15 cellular contexts compared by ENCODE assay signal in the genomic region with DNA sequence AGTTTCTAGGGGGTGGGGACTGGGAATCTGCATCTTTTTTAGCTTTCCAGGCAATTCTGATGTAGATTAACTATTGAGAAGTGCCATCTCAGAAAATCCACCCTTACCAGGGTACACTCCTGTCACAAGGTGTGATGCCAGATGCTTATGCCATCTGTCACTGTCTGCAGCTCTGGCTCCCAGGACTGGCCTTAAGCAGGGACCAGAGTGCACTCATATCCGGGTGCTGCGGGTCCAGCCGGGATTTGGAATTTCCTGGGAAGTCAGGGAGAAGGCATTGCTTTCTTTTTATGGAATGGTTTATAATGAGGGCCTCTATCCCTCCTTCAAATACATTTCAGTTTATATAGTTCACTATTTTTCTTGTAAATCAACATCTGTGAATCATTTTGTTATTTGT.
A peak's percentile ranks its signal among the peaks of the same experiment; 100 is the strongest.
DNase-seq lines count a peak whose midpoint lies in the region; ATAC-seq and TF ChIP-seq lines count a peak whose summit lies in the region.
"Had no signal": no experiment of that assay in that cellular context is flagged by ENCODE, and none has a peak within 500 bp of the region (broad histone marks: within the 10 kb centered on the region; RNA-seq: fewer than 3 reads in every experiment).

No MANE protein-coding gene starts in this region.

- no peaks in the 10 kb centered on the region for H3K79me2 ChIP-seq in GM23248 (ENCODE audit: insufficient read depth)
- no peaks in the 10 kb centered on the region for H3K79me2 ChIP-seq in osteoblast (ENCODE audit: insufficient read depth, low read length)

- H4K20me1 ChIP-seq in GM23248 (ENCODE audit: insufficient read depth) (no peaks in the 10 kb centered on the region), osteoblast (ENCODE audit: insufficient read depth, low read length) (no peaks in the 10 kb centered on the region)
- H4K20me1 ChIP-seq: BLaER1 treated with 17β-estradiol and CSF1 and Interleukin-3, amounts not matched to agents 10 nM and 100 nM had no signal

- ATAC-seq in GM19328 (IDR thresholded peaks at IDR 0.05; ENCODE audit: unreplicated experiment), result no peak
- ATAC-seq: A549, PC-3 had no signal

- H3K36me3 ChIP-seq in GM23248 (ENCODE audit: low read depth) (no peaks in the 10 kb centered on the region), WERI-Rb-1 (no peaks in the 10 kb centered on the region), osteoblast (ENCODE audit: insufficient read depth, low read length) (no peaks in the 10 kb centered on the region), spleen (no peaks in the 10 kb centered on the region)
- H3K36me3 ChIP-seq: BLaER1 treated with 17β-estradiol and CSF1 and Interleukin-3, amounts not matched to agents 10 nM and 100 nM; SJCRH30 had no signal

- peak; percentile 86 for DNase-seq in DMS 273 (lab: John Stamatoyannopoulos, UW; ENCODE audit: unreplicated experiment)
- peak; percentile 39 for DNase-seq in GM23248
- DNase-seq in WERI-Rb-1, result peak; percentile 74
- no peak for DNase-seq in osteoblast (ENCODE audit: insufficient read length, low spot score, missing footprints)
- DNase-seq in HEK293T (ENCODE audit: extremely low spot score), result no peak
- no peak for DNase-seq in NCI-H187 treated with DMSO at 0.1 percent for 48 hours (lab: John Stamatoyannopoulos, UW)
- DNase-seq in spleen, result no peak
- DNase-seq: HCEC 1CT, NCI-H1436, NCI-H226, PC-3, SJCRH30 had no signal

- H3K4me2 ChIP-seq in GM23248 (ENCODE audit: unreplicated experiment) (peak overlapping the region; percentile 81), osteoblast (ENCODE audit: insufficient read depth, low read length) (no peak overlapping the region)
- H3K4me2 ChIP-seq: A549; BLaER1 treated with 17β-estradiol and CSF1 and Interleukin-3, amounts not matched to agents 10 nM and 100 nM had no signal

- in situ Hi-C loops in GM23248 (cut with MboI), result no loop called here

- H3K9me2 ChIP-seq in GM23248 (ENCODE audit: insufficient read depth), result no peaks in the 10 kb centered on the region; the same call in 1 of the 2 replicates

- H2AFZ ChIP-seq in GM23248 (peak overlapping the region; percentile 93), osteoblast (ENCODE audit: low read length) (peak overlapping the region; percentile 28)

- peak overlapping the region; percentile 77 for H3K27ac ChIP-seq in GM23248
- H3K27ac ChIP-seq in WERI-Rb-1, result peak overlapping the region; percentile 26; the same call in 1 of the 2 replicates
- no peak overlapping the region for H3K27ac ChIP-seq in osteoblast (ENCODE audit: low read depth, low read length)
- no peak overlapping the region for H3K27ac ChIP-seq in spleen
- H3K27ac ChIP-seq: A549; BLaER1 treated with 17β-estradiol and CSF1 and Interleukin-3, amounts not matched to agents 10 nM and 100 nM; SJCRH30 had no signal

- H3K4me3 ChIP-seq in GM23248 (peak overlapping the region; percentile 5; the same call in 1 of the 2 replicates), WERI-Rb-1 (ENCODE audit: low read depth, low read length) (no peak overlapping the region), osteoblast (ENCODE audit: insufficient read depth, low read length) (no peak overlapping the region), spleen (no peak overlapping the region)
- H3K4me3 ChIP-seq: A549; BLaER1 treated with 17β-estradiol and CSF1 and Interleukin-3, amounts not matched to agents 10 nM and 100 nM; SJCRH30 had no signal

- H3F3A ChIP-seq in GM23248 (ENCODE audit: insufficient read depth), result peaks cover 36% of the 10 kb centered on the region

- TF ChIP-seq POLR2A in spleen (IDR thresholded peaks at IDR 0.05), result no peak

- peaks cover 55% of the 10 kb centered on the region for H3K4me1 ChIP-seq in GM23248 (ENCODE audit: insufficient read depth)
- peaks cover 22% of the 10 kb centered on the region for H3K4me1 ChIP-seq in osteoblast (ENCODE audit: insufficient read depth, low read length)
- H3K4me1 ChIP-seq in spleen, result peaks cover 0 to 10% (median 0%) of the 10 kb centered on the region in 6 donors
- H3K4me1 ChIP-seq: A549; BLaER1 treated with 17β-estradiol and CSF1 and Interleukin-3, amounts not matched to agents 10 nM and 100 nM; SJCRH30 had no signal

- intact Hi-C loops in spleen (cut with DNase I; ENCODE audit: low total_unique reads), result no loop called here

- TF ChIP-seq CTCF in WERI-Rb-1 (IDR thresholded peaks at IDR 0.05; ENCODE audit: low read depth, low read length) (no peak), osteoblast (IDR thresholded peaks at IDR 0.05; ENCODE audit: extremely low read depth, low read depth, low read length) (no peak), spleen (IDR thresholded peaks at IDR 0.05 in 8 of 11, conservative IDR thresholded peaks at IDR 0.05 in 3 of 11) (no peak)

- H3K27me3 ChIP-seq in GM23248 (replicated peaks; ENCODE audit: insufficient read depth) (no peaks in the 10 kb centered on the region), WERI-Rb-1 (ENCODE audit: insufficient read depth, low read depth, severe bottlenecking) (no peaks in the 10 kb centered on the region), osteoblast (ENCODE audit: insufficient read depth, low read length) (no peaks in the 10 kb centered on the region), spleen (replicated peaks in 1 of 7) (peaks cover 0 to 27% (median 0%) of the 10 kb centered on the region in 7 donors)
- H3K27me3 ChIP-seq: BLaER1 treated with 17β-estradiol and CSF1 and Interleukin-3, amounts not matched to agents 10 nM and 100 nM; SJCRH30 had no signal

- 2 to 3% methylated on average over 3 of the region's 3 CpGs for WGBS in GM23248 (ENCODE audit: low coverage in 1 of 2, low lambda C conversion rate in 2 of 2, missing lambda C conversion rate in 2 of 2), 2 experiments
- WGBS in spleen, 5 donors, result 54 to 83% (median 71%) methylated on average over 3 of the region's 3 CpGs

- H3K9me3 ChIP-seq in GM23248 (ENCODE audit: low read depth), result no peaks in the 10 kb centered on the region
- no peaks in the 10 kb centered on the region for H3K9me3 ChIP-seq in WERI-Rb-1 (ENCODE audit: severe bottlenecking)
- H3K9me3 ChIP-seq in osteoblast (ENCODE audit: low read depth, low read length), result no peaks in the 10 kb centered on the region
- H3K9me3 ChIP-seq in spleen, result no peaks in the 10 kb centered on the region
- H3K9me3 ChIP-seq: A549; BLaER1 treated with 17β-estradiol and CSF1 and Interleukin-3, amounts not matched to agents 10 nM and 100 nM; SJCRH30 had no signal

- POLR2A ChIA-PET in HEK293T (lab: Yijun Ruan, JAX), result no interaction called here

- CTCF ChIA-PET in HEK293T (lab: Yijun Ruan, JAX), result no interaction called here

- H3K9ac ChIP-seq in GM23248, result peak overlapping the region; percentile 69; the same call in 1 of the 2 replicates
- H3K9ac ChIP-seq: BLaER1 treated with 17β-estradiol and CSF1 and Interleukin-3, amounts not matched to agents 10 nM and 100 nM had no signal

TF ChIP-seq in HEK293T, 16 proteins besides CTCF, POLR2A, EP300 and RAD21:
- TF ChIP-seq CTBP1 (IDR thresholded peaks at IDR 0.05; ENCODE audit: borderline replicate concordance) (no peak), BHLHE40 (IDR thresholded peaks at IDR 0.05; ENCODE audit: borderline replicate concordance) (no peak), ZNF384 (IDR thresholded peaks at IDR 0.05) (no peak), L3MBTL2 (conservative IDR thresholded peaks at IDR 0.05) (no peak), FOXA1 (IDR thresholded peaks at IDR 0.05) (no peak), FOXK2 (IDR thresholded peaks at IDR 0.05) (no peak), HDGF (IDR thresholded peaks at IDR 0.05; ENCODE audit: borderline replicate concordance) (no peak)
TF ChIP-seq in HEK293T: peak in this region for 0.

Comparison
In these comparisons a context has a peak if more than half of its experiments do, and no peak if none do; other contexts are left out.
1. DNase-seq: peak in DMS 273 (single experiment), GM23248 (single experiment) and WERI-Rb-1 (single experiment); none in osteoblast (single experiment), HEK293T (single experiment), NCI-H187 treated with DMSO at 0.1 percent for 48 hours (single experiment) and spleen (single experiment).
2. H3K27ac ChIP-seq: peak in GM23248 (single experiment) and WERI-Rb-1 (single experiment); none in osteoblast (single experiment) and spleen (0 of 8).